11 cellular contexts compared by ENCODE assay signal in the genomic region with DNA sequence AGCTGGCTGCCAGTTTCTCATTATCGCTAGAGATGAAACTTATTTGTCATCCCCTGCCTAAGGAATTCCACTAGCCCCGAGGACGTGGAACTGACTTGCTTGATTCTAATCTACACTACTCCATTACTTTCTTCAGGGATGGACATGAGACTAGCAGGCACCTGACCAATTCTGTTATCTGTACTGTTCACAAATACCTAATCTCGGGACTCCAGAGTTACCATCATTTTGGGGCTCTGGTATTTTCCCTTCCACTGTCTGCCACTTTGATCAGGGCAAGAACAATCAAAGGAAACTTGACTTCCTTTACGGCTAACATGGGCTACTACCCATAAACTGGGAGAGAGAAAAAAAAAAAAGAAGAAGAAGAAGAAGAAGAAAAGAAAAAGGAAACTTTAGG. TPM values are rescaled to one million over a fixed set of nuclear protein-coding genes. Genes with fewer than 3 reads are reported as not detected.
DNase-seq lines count a peak whose midpoint lies in the region; ATAC-seq and TF ChIP-seq lines count a peak whose summit lies in the region.
"Had no signal": no experiment of that assay in that cellular context is flagged by ENCODE, and none has a peak within 500 bp of the region (broad histone marks: within the 10 kb centered on the region; RNA-seq: fewer than 3 reads in every experiment).

No MANE protein-coding gene starts in this region.

- no peak for TF ChIP-seq POLR2A in transverse colon (IDR thresholded peaks at IDR 0.05)

- H3K36me3 Mint-ChIP-seq in activated naive CD8-positive, alpha-beta T cell: no peaks in the 10 kb centered on the region
- H3K36me3 Mint-ChIP-seq in activated naive CD8-positive, alpha-beta T cell treated with anti-CD3 and anti-CD28 coated beads for 36 hours: peaks cover 2% of the 10 kb centered on the region
- no peaks in the 10 kb centered on the region for H3K36me3 Mint-ChIP-seq in nephron (ENCODE audit: low read depth)
- H3K36me3 Mint-ChIP-seq in stimulated activated effector memory CD8-positive, alpha-beta T cell treated with anti-CD3 and anti-CD28 coated beads, Interleukin-12 subunit alpha, Interleukin-12 subunit beta, amount 100 ng/mL, for 72 hours: no peaks in the 10 kb centered on the region

- no peak for ATAC-seq in stimulated activated effector memory CD8-positive, alpha-beta T cell treated with anti-CD3 and anti-CD28 coated beads, Interleukin-12 subunit alpha, Interleukin-12 subunit beta, amount 100 ng/mL, for 72 hours

- no peaks in the 10 kb centered on the region for H3K79me2 ChIP-seq in mammary epithelial cell (ENCODE audit: insufficient read depth, low read length)

- H3K4me2 ChIP-seq in mammary epithelial cell (ENCODE audit: insufficient read depth, low read depth, low read length): peak overlapping the region; percentile 73

- H4K20me1 ChIP-seq in mammary epithelial cell (ENCODE audit: insufficient read depth, low read length): no peaks in the 10 kb centered on the region

- no peak for DNase-seq in activated naive CD8-positive, alpha-beta T cell treated with anti-CD3 and anti-CD28 coated beads for 36 hours
- DNase-seq in mammary epithelial cell: no peak
- DNase-seq in transverse colon: no peak
- no peak for DNase-seq in stimulated activated effector memory CD8-positive, alpha-beta T cell treated with anti-CD3 and anti-CD28 coated beads, Interleukin-12 subunit alpha, Interleukin-12 subunit beta, amount 100 ng/mL, for 72 hours (ENCODE audit: low spot score in 2 of 2)
- no peak for DNase-seq in SKM-1 (lab: John Stamatoyannopoulos, UW; ENCODE audit: unreplicated experiment)
- no peak for DNase-seq in GM13977 (ENCODE audit: low spot score)
- DNase-seq: colonic mucosa, NCI-H1694 treated with DMSO at 0.1 percent for 48 hours had no signal

- no TSS peak for BruUV-seq in mammary epithelial cell (replicated peaks; lab: Mats Ljungman, UMichigan)

- H3K9me3 Mint-ChIP-seq in activated naive CD8-positive, alpha-beta T cell (ENCODE audit: low read depth): no peaks in the 10 kb centered on the region
- H3K9me3 Mint-ChIP-seq in activated naive CD8-positive, alpha-beta T cell treated with anti-CD3 and anti-CD28 coated beads for 36 hours: no peaks in the 10 kb centered on the region
- H3K9me3 Mint-ChIP-seq in nephron: no peaks in the 10 kb centered on the region
- H3K9me3 Mint-ChIP-seq in stimulated activated effector memory CD8-positive, alpha-beta T cell treated with anti-CD3 and anti-CD28 coated beads, Interleukin-12 subunit alpha, Interleukin-12 subunit beta, amount 100 ng/mL, for 72 hours: no peaks in the 10 kb centered on the region
- H3K9me3 Mint-ChIP-seq: activated T-helper 2 cell treated with anti-CD3 and anti-CD28 coated beads, Interferon-gamma antibody, Interleukin-2, Interleukin-4, amounts not matched to agents 10 μg/mL and 5 μg/mL and 100 μg/mL, durations not matched to agents 14 hours and 24 hours and 36 hours had no signal

- H3K27me3 ChIP-seq in mammary epithelial cell (ENCODE audit: insufficient read depth, low read length) (no peaks in the 10 kb centered on the region), transverse colon (no peaks in the 10 kb centered on the region)
- H3K27me3 ChIP-seq: colonic mucosa had no signal

- H3K27ac ChIP-seq in mammary epithelial cell (ENCODE audit: insufficient read depth, low read depth, low read length): no peak overlapping the region
- peak overlapping the region; percentile 69 to 81 (median 72) for H3K27ac ChIP-seq in transverse colon

- 22% methylated on average over 4 of the region's 5 CpGs for WGBS in mammary epithelial cell (ENCODE audit: low coverage, missing lambda C conversion rate)
- WGBS in transverse colon (ENCODE audit: low coverage in 1 of 2), 2 donors: 46 to 67% methylated on average over 3 to 5 of the region's 5 CpGs

- in situ Hi-C loops in mammary epithelial cell (cut with MboI; ENCODE audit: low sequenced_read_pairs in 2 of 2): no loop called here
- in situ Hi-C loops in transverse colon (cut with MboI; ENCODE audit: low pct_ligation_motif_present in 1 of 4, low pct_unique_long_range_greater_than_20kb in 1 of 4, low sequenced_read_pairs in 3 of 4): no loop called here
- in situ Hi-C loops in GM13977 (cut with MboI; ENCODE audit: low pct_unique_long_range_greater_than_20kb, low sequenced_read_pairs, unreplicated experiment): no loop called here

- H3K4me3 ChIP-seq in mammary epithelial cell (replicated peaks in 1 of 3; ENCODE audit: insufficient read depth in 1 of 3, low read depth in 2 of 3, low read length in 3 of 3) (no peak overlapping the region), transverse colon (peak overlapping the region in 1 of 4 donors; percentile 36)

- no peak for TF ChIP-seq EP300 in transverse colon (IDR thresholded peaks at IDR 0.05; ENCODE audit: low read depth)

- H3K4me3 Mint-ChIP-seq in activated naive CD8-positive, alpha-beta T cell: peak overlapping the region; percentile 31
- H3K4me3 Mint-ChIP-seq in activated naive CD8-positive, alpha-beta T cell treated with anti-CD3 and anti-CD28 coated beads for 36 hours: no peak overlapping the region
- H3K4me3 Mint-ChIP-seq in nephron: peak overlapping the region; percentile 57 to 81 (median 70)
- no peak overlapping the region for H3K4me3 Mint-ChIP-seq in stimulated activated effector memory CD8-positive, alpha-beta T cell treated with anti-CD3 and anti-CD28 coated beads, Interleukin-12 subunit alpha, Interleukin-12 subunit beta, amount 100 ng/mL, for 72 hours

- H3K36me3 ChIP-seq in mammary epithelial cell (ENCODE audit: insufficient read depth, low read length): no peaks in the 10 kb centered on the region
- no peaks in the 10 kb centered on the region for H3K36me3 ChIP-seq in transverse colon
- H3K36me3 ChIP-seq: colonic mucosa had no signal

- H3K4me1 Mint-ChIP-seq in activated naive CD8-positive, alpha-beta T cell (ENCODE audit: low read depth): peaks cover 33% of the 10 kb centered on the region
- peaks cover 32% of the 10 kb centered on the region for H3K4me1 Mint-ChIP-seq in activated naive CD8-positive, alpha-beta T cell treated with anti-CD3 and anti-CD28 coated beads for 36 hours
- H3K4me1 Mint-ChIP-seq in nephron: peaks cover 63% of the 10 kb centered on the region
- H3K4me1 Mint-ChIP-seq in stimulated activated effector memory CD8-positive, alpha-beta T cell treated with anti-CD3 and anti-CD28 coated beads, Interleukin-12 subunit alpha, Interleukin-12 subunit beta, amount 100 ng/mL, for 72 hours: peaks cover 18% of the 10 kb centered on the region

- peak overlapping the region; percentile 41 for H3K27ac Mint-ChIP-seq in activated naive CD8-positive, alpha-beta T cell
- no peak overlapping the region for H3K27ac Mint-ChIP-seq in activated naive CD8-positive, alpha-beta T cell treated with anti-CD3 and anti-CD28 coated beads for 36 hours
- H3K27ac Mint-ChIP-seq in nephron: peak overlapping the region; percentile 93 to 97 (median 96)
- no peak overlapping the region for H3K27ac Mint-ChIP-seq in stimulated activated effector memory CD8-positive, alpha-beta T cell treated with anti-CD3 and anti-CD28 coated beads, Interleukin-12 subunit alpha, Interleukin-12 subunit beta, amount 100 ng/mL, for 72 hours
- H3K27ac Mint-ChIP-seq: activated T-helper 2 cell treated with anti-CD3 and anti-CD28 coated beads, Interferon-gamma antibody, Interleukin-2, Interleukin-4, amounts not matched to agents 10 μg/mL and 5 μg/mL and 100 μg/mL, durations not matched to agents 14 hours and 24 hours and 36 hours had no signal

- no peaks in the 10 kb centered on the region for H3K9me3 ChIP-seq in mammary epithelial cell (replicated peaks; ENCODE audit: insufficient read depth, low read length)
- no peaks in the 10 kb centered on the region for H3K9me3 ChIP-seq in transverse colon
- H3K9me3 ChIP-seq: colonic mucosa had no signal

- H2AFZ ChIP-seq in mammary epithelial cell (ENCODE audit: low read depth, low read length): peak overlapping the region; percentile 12

- H3K9ac ChIP-seq in mammary epithelial cell (ENCODE audit: insufficient read depth, low read length): no peak overlapping the region

- dilution Hi-C loops in mammary epithelial cell (cut with HindIII; ENCODE audit: low sequenced_read_pairs): no loop called here

- peaks cover 12% of the 10 kb centered on the region for H3K27me3 Mint-ChIP-seq in activated naive CD8-positive, alpha-beta T cell
- peaks cover 47% of the 10 kb centered on the region for H3K27me3 Mint-ChIP-seq in activated naive CD8-positive, alpha-beta T cell treated with anti-CD3 and anti-CD28 coated beads for 36 hours
- peaks cover 4% of the 10 kb centered on the region for H3K27me3 Mint-ChIP-seq in nephron (ENCODE audit: low read depth)

- TF ChIP-seq CTCF in mammary epithelial cell (conservative IDR thresholded peaks at IDR 0.05 in 1 of 2, IDR thresholded peaks at IDR 0.05 in 1 of 2; ENCODE audit: extremely low read depth in 1 of 2, insufficient read depth in 1 of 2, low read depth in 1 of 2, low read length in 2 of 2) (no peak), nephron (IDR thresholded peaks at IDR 0.05; ENCODE audit: unreplicated experiment in 3 of 3) (no peak), transverse colon (IDR thresholded peaks at IDR 0.05) (no peak), GM13977 (IDR thresholded peaks at IDR 0.05; ENCODE audit: extremely low read depth, insufficient read depth, missing control alignments) (no peak)

- intact Hi-C loops in mammary epithelial cell (cut with micrococcal nuclease) (no loop called here), transverse colon (cut with DNase I; ENCODE audit: low total_unique reads) (no loop called here)

- H3K4me1 ChIP-seq in mammary epithelial cell (ENCODE audit: insufficient read depth, low read length): peaks cover 23% of the 10 kb centered on the region
- H3K4me1 ChIP-seq in transverse colon: peaks cover 19 to 35% (median 23%) of the 10 kb centered on the region in 4 donors

- CTCF ChIA-PET in mammary epithelial cell (lab: Charles Lee; ENCODE audit: low non-redundant PET): no interaction called here

RNA-seq across cellular contexts. Expression of a gene that starts 27.8 kb away (rescaled TPM):
- total RNA-seq in activated naive CD8-positive, alpha-beta T cell treated with anti-CD3 and anti-CD28 coated beads for 36 hours: 1 to 10 TPM; 5.1 to 5.4 TPM
- 1 to 10 TPM; 1.5 to 2.2 TPM for total RNA-seq in mammary epithelial cell
- polyA plus RNA-seq in mammary epithelial cell: 0.22 TPM
- not detected for polyA minus RNA-seq in mammary epithelial cell
- total RNA-seq in transverse colon: 10 to 100 TPM; 13.3 to 35.4 (median 25.1) TPM

RNA-seq across cellular contexts. Expression of a gene that starts 41.9 kb away (rescaled TPM):
- 100 to 1,000 TPM; 161 to 169 TPM for total RNA-seq in activated naive CD8-positive, alpha-beta T cell treated with anti-CD3 and anti-CD28 coated beads for 36 hours
- 100 to 1,000 TPM in 1 of 2 donors, 10 to 100 TPM in 1; 85.7 to 148 TPM for total RNA-seq in mammary epithelial cell
- 231 TPM for polyA plus RNA-seq in mammary epithelial cell
- polyA minus RNA-seq in mammary epithelial cell: 50.4 TPM
- total RNA-seq in transverse colon: 100 to 1,000 TPM; 216 to 511 (median 283) TPM

Comparison
In these comparisons a context has a peak if more than half of its experiments do, and no peak if none do; other contexts are left out.
1. H3K27ac Mint-ChIP-seq: peak in activated naive CD8-positive, alpha-beta T cell (single experiment) and nephron (3 of 3); none in activated naive CD8-positive, alpha-beta T cell treated with anti-CD3 and anti-CD28 coated beads for 36 hours (single experiment) and stimulated activated effector memory CD8-positive, alpha-beta T cell treated with anti-CD3 and anti-CD28 coated beads, Interleukin-12 subunit alpha, Interleukin-12 subunit beta, amount 100 ng/mL, for 72 hours (single experiment).
2. H3K4me3 Mint-ChIP-seq: peak in activated naive CD8-positive, alpha-beta T cell (single experiment) and nephron (3 of 3); none in activated naive CD8-positive, alpha-beta T cell treated with anti-CD3 and anti-CD28 coated beads for 36 hours (single experiment) and stimulated activated effector memory CD8-positive, alpha-beta T cell treated with anti-CD3 and anti-CD28 coated beads, Interleukin-12 subunit alpha, Interleukin-12 subunit beta, amount 100 ng/mL, for 72 hours (single experiment).